8 cellular contexts compared by ENCODE assay signal in genomic region chr12:100329800-100330199, GRCh38. TPM values are rescaled to one million over a fixed set of nuclear protein-coding genes. Genes with fewer than 3 reads are reported as not detected.
A peak's percentile ranks its signal among the peaks of the same experiment; 100 is the strongest.
DNase-seq lines count a peak whose midpoint lies in the region; ATAC-seq lines count a peak whose summit lies in the region.
"Had no signal": no experiment of that assay in that cellular context is flagged by ENCODE, and none has a peak within 500 bp of the region (broad histone marks: within the 10 kb centered on the region; RNA-seq: fewer than 3 reads in every experiment).

No MANE protein-coding gene starts in this region.

- H3K9me3 Mint-ChIP-seq in activated naive CD8-positive, alpha-beta T cell treated with anti-CD3 and anti-CD28 coated beads for 36 hours, result no peaks in the 10 kb centered on the region
- no peaks in the 10 kb centered on the region for H3K9me3 Mint-ChIP-seq in T-cell

- POLR2A ChIA-PET in T-cell (lab: Charles Lee), result no interaction called here

- no peaks in the 10 kb centered on the region for H3K27me3 Mint-ChIP-seq in activated naive CD8-positive, alpha-beta T cell treated with anti-CD3 and anti-CD28 coated beads for 36 hours
- no peaks in the 10 kb centered on the region for H3K27me3 Mint-ChIP-seq in T-cell

- CTCF ChIA-PET in T-cell (lab: Charles Lee), result no interaction called here

- H3K27ac Mint-ChIP-seq in activated naive CD8-positive, alpha-beta T cell treated with anti-CD3 and anti-CD28 coated beads for 36 hours, result peak overlapping the region; percentile 36
- H3K27ac Mint-ChIP-seq in T-cell, result no peak overlapping the region

- DNase-seq in activated naive CD8-positive, alpha-beta T cell treated with anti-CD3 and anti-CD28 coated beads for 36 hours, result no peak
- no peak for DNase-seq in NCI-H748 treated with DMSO at 0.1 percent for 48 hours (lab: John Stamatoyannopoulos, UW)
- DNase-seq in T-cell, result no peak
- DNase-seq in activated CD4-positive, alpha-beta T cell treated with anti-CD3 and anti-CD28 coated beads, Interleukin-2, amount 50 U/mL, for 4 hours, result no peak
- DNase-seq: left cardiac atrium had no signal

- no peak overlapping the region for H3K4me3 Mint-ChIP-seq in activated naive CD8-positive, alpha-beta T cell treated with anti-CD3 and anti-CD28 coated beads for 36 hours
- no peak overlapping the region for H3K4me3 Mint-ChIP-seq in T-cell

- ATAC-seq in GM18907 (IDR thresholded peaks at IDR 0.05; ENCODE audit: unreplicated experiment), result peak; percentile 94
- peak; percentile 71 for ATAC-seq in GM21515 (IDR thresholded peaks at IDR 0.05; ENCODE audit: unreplicated experiment)
- peak; percentile 88 for ATAC-seq in HG03066 (IDR thresholded peaks at IDR 0.05; ENCODE audit: low read depth, unreplicated experiment)
- ATAC-seq in T-cell (replicated peaks in 1 of 4), result no peak
- ATAC-seq: left cardiac atrium had no signal

- peaks cover 13% of the 10 kb centered on the region for H3K36me3 Mint-ChIP-seq in activated naive CD8-positive, alpha-beta T cell treated with anti-CD3 and anti-CD28 coated beads for 36 hours
- peaks cover 55% of the 10 kb centered on the region for H3K36me3 Mint-ChIP-seq in T-cell

- peaks cover 9% of the 10 kb centered on the region for H3K4me1 Mint-ChIP-seq in activated naive CD8-positive, alpha-beta T cell treated with anti-CD3 and anti-CD28 coated beads for 36 hours
- H3K4me1 Mint-ChIP-seq in T-cell, result no peaks in the 10 kb centered on the region

RNA-seq across cellular contexts. Expression of gene SLC17A8, which starts 27.1 kb away (rescaled TPM):
- not detected for total RNA-seq in activated naive CD8-positive, alpha-beta T cell treated with anti-CD3 and anti-CD28 coated beads for 36 hours
- not detected for total RNA-seq in T-cell
- total RNA-seq: left cardiac atrium had no signal

Comparison
In these comparisons a context has a peak if more than half of its experiments do, and no peak if none do; other contexts are left out.
1. ATAC-seq: peak in GM18907 (single experiment), GM21515 (single experiment) and HG03066 (single experiment); none in T-cell (0 of 4).